Comparison of ENCODE assay signal across 10 cellular contexts in genomic region chr10:8055420-8056349, GRCh38. TPM values are rescaled to one million over a fixed set of nuclear protein-coding genes. Genes with fewer than 3 reads are reported as not detected.
DNase-seq lines count a peak whose midpoint lies in the region; ATAC-seq and TF ChIP-seq lines count a peak whose summit lies in the region.
"Had no signal": no experiment of that assay in that cellular context is flagged by ENCODE, and none has a peak within 500 bp of the region (broad histone marks: within the 10 kb centered on the region; RNA-seq: fewer than 3 reads in every experiment).

No MANE protein-coding gene starts in this region.

- no peak for TF ChIP-seq EP300 in gastroesophageal sphincter (IDR thresholded peaks at IDR 0.05)

- H3K27ac ChIP-seq in gastroesophageal sphincter, result peak overlapping the region in 1 of 4 donors; percentile 28
- H3K27ac ChIP-seq: sigmoid colon had no signal

- H3K4me1 ChIP-seq in gastroesophageal sphincter, result peaks cover 0 to 55% (median 32%) of the 10 kb centered on the region in 3 donors

- DNase-seq in GM10266 (ENCODE audit: extremely low spot score), result peak; percentile 72
- DNase-seq in progenitor cell of endocrine pancreas (ENCODE audit: low spot score, unreplicated experiment), result no peak
- no peak for DNase-seq in NCI-H2081 treated with DMSO at 0.1 percent for 48 hours (lab: John Stamatoyannopoulos, UW)
- no peak for DNase-seq in NCI-H1092 (lab: John Stamatoyannopoulos, UW)
- DNase-seq in epidermal melanocyte (ENCODE audit: insufficient read length, low spot score), result no peak
- DNase-seq: NCI-H1417, sigmoid colon had no signal

- no peaks in the 10 kb centered on the region for H3K9me3 Mint-ChIP-seq in progenitor cell of endocrine pancreas (ENCODE audit: low read depth)

- peak; percentile 5 for ATAC-seq in gastroesophageal sphincter
- ATAC-seq in GM21825 (IDR thresholded peaks at IDR 0.05; ENCODE audit: unreplicated experiment), result no peak

- TF ChIP-seq CTCF in GM10266 (IDR thresholded peaks at IDR 0.05; ENCODE audit: control insufficient read depth, insufficient read depth, low read depth, missing control alignments) (no peak), WI38 (IDR thresholded peaks at IDR 0.05; ENCODE audit: low read depth, low read length) (no peak), gastroesophageal sphincter (IDR thresholded peaks at IDR 0.05) (no peak), progenitor cell of endocrine pancreas (IDR thresholded peaks at IDR 0.05; ENCODE audit: unreplicated experiment) (no peak)

- peak overlapping the region; percentile 61 for H3K4me3 Mint-ChIP-seq in progenitor cell of endocrine pancreas (ENCODE audit: low read depth)

- peaks cover 27% of the 10 kb centered on the region for H3K4me1 Mint-ChIP-seq in progenitor cell of endocrine pancreas (ENCODE audit: low read depth)

- WGBS in gastroesophageal sphincter (ENCODE audit: low coverage in 1 of 2), 2 donors, result 0 to 11% methylated on average over 1 to 6 of the region's 85 CpGs

- H3K4me3 ChIP-seq in WI38 (ENCODE audit: low read depth, low read length) (peak overlapping the region; percentile 73), gastroesophageal sphincter (peak overlapping the region in 1 of 2 donors; percentile 51)

- no peaks in the 10 kb centered on the region for H3K9me3 ChIP-seq in gastroesophageal sphincter
- H3K9me3 ChIP-seq: sigmoid colon had no signal

- no peaks in the 10 kb centered on the region for H3K36me3 ChIP-seq in gastroesophageal sphincter
- H3K36me3 ChIP-seq: sigmoid colon had no signal

- no peak for TF ChIP-seq POLR2A in gastroesophageal sphincter (IDR thresholded peaks at IDR 0.05)

- no peak overlapping the region for H3K27ac Mint-ChIP-seq in progenitor cell of endocrine pancreas

- H3K27me3 Mint-ChIP-seq in progenitor cell of endocrine pancreas, result peaks cover 79% of the 10 kb centered on the region

- no peaks in the 10 kb centered on the region for H3K36me3 Mint-ChIP-seq in progenitor cell of endocrine pancreas (ENCODE audit: insufficient read depth)

- H3K27me3 ChIP-seq in gastroesophageal sphincter, result peaks cover 98% of the 10 kb centered on the region

RNA-seq across cellular contexts. Expression of gene GATA3, which starts 1.2 kb away (rescaled TPM):
- total RNA-seq in gastroesophageal sphincter (under 1 TPM in 1 of 4 donors, not detected in 3; 0.35 TPM), progenitor cell of endocrine pancreas (2.7 and 4.6 TPM in 2 replicates)
- total RNA-seq: sigmoid colon had no signal
